In genomic region chr1:33126411-33127000, GRCh38 we compare ENCODE assay signal across 8 cellular contexts. TPM values are rescaled to one million over a fixed set of nuclear protein-coding genes. Genes with fewer than 3 reads are reported as not detected.
DNase-seq lines count a peak whose midpoint lies in the region; ATAC-seq and TF ChIP-seq lines count a peak whose summit lies in the region.

No MANE protein-coding gene starts in this region.

- H3K36me3 Mint-ChIP-seq in naive B cell, result peaks cover 0 to 11% of the 10 kb centered on the region in 2 donors

- peaks cover 4 to 14% (median 14%) of the 10 kb centered on the region in 3 donors for H3K27me3 Mint-ChIP-seq in naive B cell

- H3K4me3 Mint-ChIP-seq in naive B cell, result peak overlapping the region; percentile 87 to 97 (median 95)

- H3K4me3 ChIP-seq in ACC112 (ENCODE audit: low read depth, low read length), result peak overlapping the region; percentile 94
- H3K4me3 ChIP-seq in Jurkat, Clone E6-1 (ENCODE audit: low read length), result peak overlapping the region; percentile 100
- H3K4me3 ChIP-seq in choroid plexus epithelial cell (ENCODE audit: low read depth, low read length), result peak overlapping the region; percentile 67

- no peaks in the 10 kb centered on the region for H3K27me3 ChIP-seq in ACC112 (ENCODE audit: insufficient read depth, low read length)

- peaks cover 7 to 25% (median 19%) of the 10 kb centered on the region in 3 donors for H3K4me1 Mint-ChIP-seq in naive B cell

- H3K4me1 ChIP-seq in ACC112 (ENCODE audit: control insufficient read depth, insufficient read depth, low read length, unreplicated experiment), result peaks cover 8% of the 10 kb centered on the region

- ATAC-seq in naive B cell (ENCODE audit: low read depth in 2 of 2) (no peak), GM18520 (IDR thresholded peaks at IDR 0.05; ENCODE audit: unreplicated experiment) (no peak), HG03025 (IDR thresholded peaks at IDR 0.05; ENCODE audit: low FRiP score, unreplicated experiment) (no peak)

- DNase-seq in Jurkat, Clone E6-1 (ENCODE audit: low read depth, low spot score), result no peak
- no peak for DNase-seq in choroid plexus epithelial cell (ENCODE audit: low read depth)
- DNase-seq in naive B cell, result no peak
- DNase-seq in HPDE6-E6E7 (ENCODE audit: extremely low spot score), result no peak
- DNase-seq in NCI-H146 treated with DMSO at 0.1 percent for 48 hours (lab: John Stamatoyannopoulos, UW; ENCODE audit: unreplicated experiment), result no peak

- TF ChIP-seq CTCF in choroid plexus epithelial cell (conservative IDR thresholded peaks at IDR 0.05; ENCODE audit: low read depth, low read length), result no peak

- H3K9me3 Mint-ChIP-seq in naive B cell, result peaks cover 0 to 7% (median 0%) of the 10 kb centered on the region in 7 donors

- peak overlapping the region; percentile 80 for H3K27ac ChIP-seq in ACC112 (ENCODE audit: low read depth, low read length)

- H3K27ac Mint-ChIP-seq in naive B cell, result peak overlapping the region; percentile 79 to 96 (median 88)

- peaks cover 6% of the 10 kb centered on the region; the same call in 1 of the 2 replicates for H3K36me3 ChIP-seq in ACC112 (ENCODE audit: insufficient read depth, low read length)

- H3K79me2 ChIP-seq in ACC112 (ENCODE audit: control insufficient read depth, insufficient read depth, low read length, unreplicated experiment), result peaks cover 10% of the 10 kb centered on the region

- peak overlapping the region; percentile 64 for H2AFZ ChIP-seq in ACC112 (ENCODE audit: low read length, unreplicated experiment)

RNA-seq across cellular contexts. Expression of gene AZIN2, which starts 45.6 kb away (rescaled TPM):
- polyA plus RNA-seq in Jurkat, Clone E6-1 (2012; ENCODE audit: insufficient read depth, insufficient read length), result 8.0 TPM
- polyA plus RNA-seq in naive B cell (ENCODE audit: low read depth in 6 of 6), result 1 to 10 TPM in 1 of 6 donors, under 1 TPM in 4, not detected in 1; 0.05 to 1.9 (median 0.33) TPM

RNA-seq across cellular contexts. Expression of gene TRIM62, which starts 55.3 kb away (rescaled TPM):
- 7.5 TPM for polyA plus RNA-seq in Jurkat, Clone E6-1 (2012; ENCODE audit: insufficient read depth, insufficient read length)
- polyA plus RNA-seq in naive B cell (ENCODE audit: low read depth in 6 of 6), result 1 to 10 TPM; 1.5 to 6.1 (median 4.7) TPM
